ENCODE assay signal across 1 cellular context in the genomic region with DNA sequence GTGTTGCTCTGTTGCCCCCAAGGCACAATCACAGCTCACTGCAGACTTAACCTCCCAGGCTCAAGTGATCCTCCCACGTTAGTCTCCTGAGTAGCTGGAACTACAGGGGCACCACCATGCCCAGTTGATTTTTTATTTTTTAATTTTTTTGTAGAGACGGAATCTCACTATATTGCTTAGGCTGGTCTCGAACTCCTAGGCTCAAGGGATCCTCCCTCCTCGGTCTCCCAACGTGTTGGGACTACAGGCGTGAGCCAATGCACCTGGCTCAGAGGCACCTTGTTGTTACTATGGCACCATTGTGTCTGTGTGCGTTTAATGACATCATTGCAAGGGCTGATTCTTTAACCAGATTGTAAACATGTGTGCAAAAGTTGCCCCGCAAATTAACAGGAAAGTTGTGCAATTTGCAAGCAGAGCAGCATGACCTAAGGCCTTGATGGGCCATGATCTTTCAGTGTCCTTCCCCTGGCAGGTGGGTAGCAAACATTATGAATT.
A peak's percentile ranks its signal among the peaks of the same experiment; 100 is the strongest.
TF ChIP-seq lines count a peak whose summit lies in the region.

No MANE protein-coding gene starts in this region.

TF ChIP-seq in HepG2, 621 proteins besides CTCF, POLR2A, EP300 and RAD21 (continued from another document and continues in another):
- TF ChIP-seq PRMT3 (CRISPR knock-in tag; IDR thresholded peaks at IDR 0.05; ENCODE audit: borderline replicate concordance, low read depth) (no peak), RXRB (CRISPR knock-in tag; IDR thresholded peaks at IDR 0.05; ENCODE audit: borderline replicate concordance) (peak; percentile 97), FOXA1 (IDR thresholded peaks at IDR 0.05) (peak; percentile 82), FOXA1 (CRISPR knock-in tag; IDR thresholded peaks at IDR 0.05) (peak; percentile 95), ZNF83 (CRISPR knock-in tag; IDR thresholded peaks at IDR 0.05; ENCODE audit: borderline replicate concordance) (no peak), KLF12 (CRISPR knock-in tag; IDR thresholded peaks at IDR 0.05; ENCODE audit: borderline replicate concordance) (no peak), MTERF4 (CRISPR knock-in tag; IDR thresholded peaks at IDR 0.05) (peak; percentile 67; the same call in 1 of the 2 replicates), ZNF30 (CRISPR knock-in tag; IDR thresholded peaks at IDR 0.05) (no peak), PTBP1 (IDR thresholded peaks at IDR 0.05; ENCODE audit: low read depth, low read length, poor library complexity, severe bottlenecking) (no peak), KDM2A (CRISPR knock-in tag; IDR thresholded peaks at IDR 0.05; ENCODE audit: borderline replicate concordance, low read depth) (peak; percentile 71; the same call in 1 of the 2 replicates), U2AF2 (IDR thresholded peaks at IDR 0.05; ENCODE audit: low read depth, low read length) (no peak), ZNF574 (CRISPR knock-in tag; IDR thresholded peaks at IDR 0.05) (0 out of 2 replicates have a peak, but pooled peaks have one; percentile 46), ZNF407 (CRISPR knock-in tag; IDR thresholded peaks at IDR 0.05; ENCODE audit: not compliant biosample characterization) (no peak), ZNF496 (CRISPR knock-in tag; IDR thresholded peaks at IDR 0.05; ENCODE audit: insufficient replicate concordance) (no peak), DNMT1 (CRISPR knock-in tag; IDR thresholded peaks at IDR 0.05) (no peak), HNF4G (IDR thresholded peaks at IDR 0.05; ENCODE audit: borderline replicate concordance, low read depth, low read length) (no peak), HNF4G (CRISPR knock-in tag; IDR thresholded peaks at IDR 0.05; ENCODE audit: borderline replicate concordance, low read depth) (peak; percentile 58; the same call in 1 of the 2 replicates), SMYD3 (CRISPR knock-in tag; IDR thresholded peaks at IDR 0.05) (peak; percentile 77; the same call in 1 of the 2 replicates), ERF (CRISPR knock-in tag; IDR thresholded peaks at IDR 0.05) (peak; percentile 97), ZNF547 (CRISPR knock-in tag; IDR thresholded peaks at IDR 0.05) (peak; percentile 46; the same call in 1 of the 2 replicates), ZNF3 (CRISPR knock-in tag; IDR thresholded peaks at IDR 0.05) (peak; percentile 76; the same call in 1 of the 2 replicates), MYNN (CRISPR knock-in tag; IDR thresholded peaks at IDR 0.05; ENCODE audit: low read depth) (peak; percentile 41; the same call in 1 of the 2 replicates), ZNF44 (CRISPR knock-in tag; IDR thresholded peaks at IDR 0.05) (no peak), ZSCAN25 (CRISPR knock-in tag; IDR thresholded peaks at IDR 0.05) (peak; percentile 56; the same call in 1 of the 2 replicates), ZFY (CRISPR knock-in tag; IDR thresholded peaks at IDR 0.05) (peak; percentile 47; the same call in 1 of the 2 replicates), TCF12 (IDR thresholded peaks at IDR 0.05) (no peak), TCF12 (CRISPR knock-in tag; IDR thresholded peaks at IDR 0.05) (peak; percentile 96)
- TF ChIP-seq, protein P1, sequence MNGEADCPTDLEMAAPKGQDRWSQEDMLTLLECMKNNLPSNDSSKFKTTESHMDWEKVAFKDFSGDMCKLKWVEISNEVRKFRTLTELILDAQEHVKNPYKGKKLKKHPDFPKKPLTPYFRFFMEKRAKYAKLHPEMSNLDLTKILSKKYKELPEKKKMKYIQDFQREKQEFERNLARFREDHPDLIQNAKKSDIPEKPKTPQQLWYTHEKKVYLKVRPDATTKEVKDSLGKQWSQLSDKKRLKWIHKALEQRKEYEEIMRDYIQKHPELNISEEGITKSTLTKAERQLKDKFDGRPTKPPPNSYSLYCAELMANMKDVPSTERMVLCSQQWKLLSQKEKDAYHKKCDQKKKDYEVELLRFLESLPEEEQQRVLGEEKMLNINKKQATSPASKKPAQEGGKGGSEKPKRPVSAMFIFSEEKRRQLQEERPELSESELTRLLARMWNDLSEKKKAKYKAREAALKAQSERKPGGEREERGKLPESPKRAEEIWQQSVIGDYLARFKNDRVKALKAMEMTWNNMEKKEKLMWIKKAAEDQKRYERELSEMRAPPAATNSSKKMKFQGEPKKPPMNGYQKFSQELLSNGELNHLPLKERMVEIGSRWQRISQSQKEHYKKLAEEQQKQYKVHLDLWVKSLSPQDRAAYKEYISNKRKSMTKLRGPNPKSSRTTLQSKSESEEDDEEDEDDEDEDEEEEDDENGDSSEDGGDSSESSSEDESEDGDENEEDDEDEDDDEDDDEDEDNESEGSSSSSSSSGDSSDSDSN (CRISPR knock-in tag; IDR thresholded peaks at IDR 0.05), result no peak
- TF ChIP-seq, protein P2, sequence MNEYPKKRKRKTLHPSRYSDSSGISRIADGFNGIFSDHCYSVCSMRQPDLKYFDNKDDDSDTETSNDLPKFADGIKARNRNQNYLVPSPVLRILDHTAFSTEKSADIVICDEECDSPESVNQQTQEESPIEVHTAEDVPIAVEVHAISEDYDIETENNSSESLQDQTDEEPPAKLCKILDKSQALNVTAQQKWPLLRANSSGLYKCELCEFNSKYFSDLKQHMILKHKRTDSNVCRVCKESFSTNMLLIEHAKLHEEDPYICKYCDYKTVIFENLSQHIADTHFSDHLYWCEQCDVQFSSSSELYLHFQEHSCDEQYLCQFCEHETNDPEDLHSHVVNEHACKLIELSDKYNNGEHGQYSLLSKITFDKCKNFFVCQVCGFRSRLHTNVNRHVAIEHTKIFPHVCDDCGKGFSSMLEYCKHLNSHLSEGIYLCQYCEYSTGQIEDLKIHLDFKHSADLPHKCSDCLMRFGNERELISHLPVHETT (CRISPR knock-in tag; conservative IDR thresholded peaks at IDR 0.05), result 0 out of 2 replicates have a peak, but pooled peaks have one; percentile 28
- TF ChIP-seq, protein P3, sequence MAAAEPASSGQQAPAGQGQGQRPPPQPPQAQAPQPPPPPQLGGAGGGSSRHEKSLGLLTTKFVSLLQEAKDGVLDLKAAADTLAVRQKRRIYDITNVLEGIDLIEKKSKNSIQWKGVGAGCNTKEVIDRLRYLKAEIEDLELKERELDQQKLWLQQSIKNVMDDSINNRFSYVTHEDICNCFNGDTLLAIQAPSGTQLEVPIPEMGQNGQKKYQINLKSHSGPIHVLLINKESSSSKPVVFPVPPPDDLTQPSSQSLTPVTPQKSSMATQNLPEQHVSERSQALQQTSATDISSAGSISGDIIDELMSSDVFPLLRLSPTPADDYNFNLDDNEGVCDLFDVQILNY (CRISPR knock-in tag; conservative IDR thresholded peaks at IDR 0.05), result no peak
